ENCODE assay signal across 21 cellular contexts in the genomic region with DNA sequence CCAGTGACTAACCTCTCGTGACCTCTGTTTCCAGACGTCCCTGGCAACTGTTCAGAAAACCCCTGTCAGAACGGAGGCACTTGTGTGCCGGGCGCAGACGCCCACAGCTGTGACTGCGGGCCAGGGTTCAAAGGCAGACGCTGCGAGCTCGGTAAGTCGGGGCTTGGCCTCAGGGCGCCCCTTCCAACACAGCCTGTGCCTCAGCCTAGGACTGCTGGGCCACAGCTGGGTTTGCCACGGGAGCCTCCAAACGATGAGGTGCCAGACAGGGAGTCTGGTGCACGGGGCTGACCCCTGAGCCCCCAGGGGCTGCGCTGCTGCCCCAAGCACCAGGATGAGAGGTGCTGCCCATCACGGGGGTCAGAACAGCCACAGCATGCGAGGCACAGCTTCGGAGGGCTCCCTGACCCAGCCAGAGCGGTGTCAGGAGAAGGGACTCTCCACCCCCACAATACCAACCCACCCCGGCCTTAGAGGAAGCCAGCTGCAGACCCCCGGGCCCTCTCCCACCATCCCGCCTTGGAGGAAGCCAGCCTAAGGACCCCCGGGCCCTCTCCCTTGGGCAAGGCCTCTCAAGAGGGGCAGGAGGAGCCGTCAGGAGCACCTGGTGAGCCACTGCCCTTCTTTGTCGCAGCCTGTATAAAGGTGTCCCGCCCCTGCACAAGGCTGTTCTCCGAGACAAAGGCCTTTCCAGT. TPM values are rescaled to one million over a fixed set of nuclear protein-coding genes. Genes with fewer than 3 reads are reported as not detected.
DNase-seq lines count a peak whose midpoint lies in the region; ATAC-seq and TF ChIP-seq lines count a peak whose summit lies in the region.
"Had no signal": no experiment of that assay in that cellular context is flagged by ENCODE, and none has a peak within 500 bp of the region (broad histone marks: within the 10 kb centered on the region; RNA-seq: fewer than 3 reads in every experiment).

No MANE protein-coding gene starts in this region.

- TF ChIP-seq RAD21 in SK-N-SH (IDR thresholded peaks at IDR 0.05; ENCODE audit: low read length), result no peak

- H3K4me1 Mint-ChIP-seq in activated CD4-positive, alpha-beta memory T cell treated with anti-CD3 and anti-CD28 coated beads, Interleukin-2, amount 10 ng/mL, durations not matched to agents 7 days and 5 days, result no peaks in the 10 kb centered on the region
- peaks cover 2% of the 10 kb centered on the region for H3K4me1 Mint-ChIP-seq in activated CD4-positive, alpha-beta memory T cell treated with anti-CD3 and anti-CD28 coated beads for 36 hours (ENCODE audit: low read depth)

- peaks cover 0 to 13% of the 10 kb centered on the region in 2 experiments; a peak in 1 of 4 replicates for H3K4me1 ChIP-seq in SK-N-SH (ENCODE audit: control insufficient read depth in 1 of 2, insufficient read depth in 2 of 2, low read depth in 1 of 2, low read length in 1 of 2)
- H3K4me1 ChIP-seq in right cardiac atrium (ENCODE audit: control insufficient read depth, insufficient read depth, low read length), result no peaks in the 10 kb centered on the region
- no peaks in the 10 kb centered on the region for H3K4me1 ChIP-seq in psoas muscle
- H3K4me1 ChIP-seq in Karpas-422 (ENCODE audit: low read length), result no peaks in the 10 kb centered on the region

- no peak overlapping the region for H3K4me3 Mint-ChIP-seq in activated CD4-positive, alpha-beta memory T cell treated with anti-CD3 and anti-CD28 coated beads, Interleukin-2, amount 10 ng/mL, durations not matched to agents 7 days and 5 days
- H3K4me3 Mint-ChIP-seq in activated CD4-positive, alpha-beta memory T cell treated with anti-CD3 and anti-CD28 coated beads for 36 hours, result no peak overlapping the region
- H3K4me3 Mint-ChIP-seq: activated CD4-positive, alpha-beta T cell treated with anti-CD3 and anti-CD28 coated beads, Interleukin-2, amount 10 ng/mL, durations not matched to agents 7 days and 5 days; activated T-helper 1 cell treated with anti-CD3 and anti-CD28 coated beads, Interleukin-12 subunit alpha, Interleukin-12 subunit beta, Interleukin-2, Interleukin-4 antibody, amounts not matched to agents 30 ng/mL and 10 ng/mL and 1 ng/mL, durations not matched to agents 14 hours and 24 hours and 36 hours had no signal

- H3K27ac Mint-ChIP-seq in activated CD4-positive, alpha-beta memory T cell treated with anti-CD3 and anti-CD28 coated beads, Interleukin-2, amount 10 ng/mL, durations not matched to agents 7 days and 5 days, result no peak overlapping the region
- no peak overlapping the region for H3K27ac Mint-ChIP-seq in activated CD4-positive, alpha-beta memory T cell treated with anti-CD3 and anti-CD28 coated beads for 36 hours
- H3K27ac Mint-ChIP-seq: activated CD4-positive, alpha-beta T cell treated with anti-CD3 and anti-CD28 coated beads, Interleukin-2, amount 10 ng/mL, durations not matched to agents 7 days and 5 days had no signal

- H3K4me3 ChIP-seq in SK-N-SH (ENCODE audit: low read depth in 2 of 2, low read length in 1 of 2) (no peak overlapping the region), right cardiac atrium (ENCODE audit: low read length) (no peak overlapping the region), psoas muscle (no peak overlapping the region), Karpas-422 (ENCODE audit: low read length) (no peak overlapping the region)
- H3K4me3 ChIP-seq: cardiac muscle cell, tibial nerve had no signal

- peaks cover 8% of the 10 kb centered on the region for H3F3A ChIP-seq in SK-N-SH (replicated peaks; ENCODE audit: insufficient read depth)

- H4K20me1 ChIP-seq in SK-N-SH (ENCODE audit: insufficient read depth) (no peaks in the 10 kb centered on the region), Karpas-422 (ENCODE audit: insufficient read depth, low read depth, low read length) (no peaks in the 10 kb centered on the region)

- no peaks in the 10 kb centered on the region for H3K79me2 ChIP-seq in SK-N-SH (ENCODE audit: insufficient read depth)
- H3K79me2 ChIP-seq in Karpas-422 (ENCODE audit: low read length), result no peaks in the 10 kb centered on the region

- TF ChIP-seq CTCF in SK-N-SH (IDR thresholded peaks at IDR 0.05) (no peak), psoas muscle (IDR thresholded peaks at IDR 0.05) (no peak)

- TF ChIP-seq EP300 in SK-N-SH (IDR thresholded peaks at IDR 0.05; ENCODE audit: borderline replicate concordance in 1 of 2, low read depth in 1 of 2, low read length in 1 of 2), result no peak

- H3K9me3 ChIP-seq in SK-N-SH (no peaks in the 10 kb centered on the region), right cardiac atrium (ENCODE audit: control insufficient read depth, low read length) (no peaks in the 10 kb centered on the region), psoas muscle (no peaks in the 10 kb centered on the region), Karpas-422 (ENCODE audit: low read length) (no peaks in the 10 kb centered on the region)
- H3K9me3 ChIP-seq: tibial nerve had no signal

- H3K9me3 Mint-ChIP-seq in activated CD4-positive, alpha-beta memory T cell treated with anti-CD3 and anti-CD28 coated beads, Interleukin-2, amount 10 ng/mL, durations not matched to agents 7 days and 5 days, result no peaks in the 10 kb centered on the region
- peaks cover 4% of the 10 kb centered on the region for H3K9me3 Mint-ChIP-seq in activated CD4-positive, alpha-beta memory T cell treated with anti-CD3 and anti-CD28 coated beads for 36 hours
- H3K9me3 Mint-ChIP-seq: activated CD4-positive, alpha-beta T cell treated with anti-CD3 and anti-CD28 coated beads, Interleukin-2, amount 10 ng/mL, durations not matched to agents 7 days and 5 days; activated T-helper 1 cell treated with anti-CD3 and anti-CD28 coated beads, Interleukin-12 subunit alpha, Interleukin-12 subunit beta, Interleukin-2, Interleukin-4 antibody, amounts not matched to agents 30 ng/mL and 10 ng/mL and 1 ng/mL, durations not matched to agents 14 hours and 24 hours and 36 hours had no signal

- CTCF ChIA-PET in activated CD4-positive, alpha-beta memory T cell treated with anti-CD3 and anti-CD28 coated beads, Interleukin-2, amount 10 ng/mL, durations not matched to agents 7 days and 5 days (lab: Charles Lee), result no interaction called here
- CTCF ChIA-PET in activated CD4-positive, alpha-beta memory T cell treated with anti-CD3 and anti-CD28 coated beads for 36 hours (lab: Charles Lee), result interaction anchor here (1.3 kb wide), 1 partner anchor 69 kb away, joined by 3 read pairs; no protein-coding TSS in a partner anchor
- CTCF ChIA-PET in SK-N-SH (lab: Yijun Ruan, JAX), result interaction anchor here (0.7 to 1.3 kb wide), 3 partner anchors 15 to 167 kb away, joined by 3 to 4 read pairs (median 4); a partner anchor contains a TSS

- intact Hi-C loops in activated CD4-positive, alpha-beta memory T cell treated with anti-CD3 and anti-CD28 coated beads for 36 hours (cut with micrococcal nuclease), result no loop called here
- intact Hi-C loops in right cardiac atrium (cut with DNase I), result no loop called here
- intact Hi-C loops in psoas muscle (cut with DNase I), result loop anchor here in 1 of 2 donors (5.0 to 10.0 kb wide), 2 partner anchors 151 to 227 kb away; no protein-coding TSS in a partner anchor

- POLR2A ChIA-PET in activated CD4-positive, alpha-beta memory T cell treated with anti-CD3 and anti-CD28 coated beads, Interleukin-2, amount 10 ng/mL, durations not matched to agents 7 days and 5 days (lab: Charles Lee), result no interaction called here
- POLR2A ChIA-PET in activated CD4-positive, alpha-beta memory T cell treated with anti-CD3 and anti-CD28 coated beads for 36 hours (lab: Charles Lee), result no interaction called here
- POLR2A ChIA-PET in SK-N-SH (lab: Yijun Ruan, JAX), result no interaction called here

- no peak overlapping the region for H3K9ac ChIP-seq in SK-N-SH
- no peak overlapping the region for H3K9ac ChIP-seq in Karpas-422 (ENCODE audit: low read length)

- H3K27me3 ChIP-seq in SK-N-SH (ENCODE audit: insufficient read depth) (no peaks in the 10 kb centered on the region), right cardiac atrium (ENCODE audit: control insufficient read depth, insufficient read depth) (no peaks in the 10 kb centered on the region), psoas muscle (ENCODE audit: insufficient read depth in 3 of 3, low read length in 2 of 3) (no peaks in the 10 kb centered on the region), Karpas-422 (ENCODE audit: low read length) (no peaks in the 10 kb centered on the region)
- H3K27me3 ChIP-seq: cardiac muscle cell, tibial nerve had no signal

- ATAC-seq in right cardiac atrium (peak; percentile 25 to 49), psoas muscle (peak in 3 of 4 donors; percentile 8 to 28 (median 19))
- ATAC-seq: PC-3 had no signal

- H3K36me3 Mint-ChIP-seq in activated CD4-positive, alpha-beta memory T cell treated with anti-CD3 and anti-CD28 coated beads, Interleukin-2, amount 10 ng/mL, durations not matched to agents 7 days and 5 days (ENCODE audit: low read depth), result peaks cover 17% of the 10 kb centered on the region
- H3K36me3 Mint-ChIP-seq in activated CD4-positive, alpha-beta memory T cell treated with anti-CD3 and anti-CD28 coated beads for 36 hours, result peaks cover 20% of the 10 kb centered on the region

- H3K27ac ChIP-seq in SK-N-SH (ENCODE audit: low read depth in 2 of 2, low read length in 1 of 2), result peak overlapping the region in 1 of 2 experiments; percentile 28; a peak in 1 of 4 replicates
- H3K27ac ChIP-seq in right cardiac atrium (ENCODE audit: low read length), result no peak overlapping the region
- H3K27ac ChIP-seq in psoas muscle, result no peak overlapping the region
- no peak overlapping the region for H3K27ac ChIP-seq in Karpas-422 (ENCODE audit: low read length)
- H3K27ac ChIP-seq: C4-2B, cardiac muscle cell had no signal

- DNase-seq in activated CD4-positive, alpha-beta memory T cell treated with anti-CD3 and anti-CD28 coated beads, Interleukin-2, amount 10 ng/mL, durations not matched to agents 7 days and 5 days, result peak; percentile 15
- no peak for DNase-seq in activated CD4-positive, alpha-beta memory T cell treated with anti-CD3 and anti-CD28 coated beads for 36 hours
- peak; percentile 32 for DNase-seq in SK-N-SH
- peak in 1 of 3 donors; percentile 54 for DNase-seq in right cardiac atrium
- DNase-seq in psoas muscle, result peak in 1 of 2 donors; percentile 54
- no peak for DNase-seq in C1 segment of cervical spinal cord (lab: John Stamatoyannopoulos, UW)
- DNase-seq in stimulated activated CD4-positive, alpha-beta T cell treated with anti-CD3 and anti-CD28 coated beads, Interleukin-15, amount 100 ng/mL, for 24 hours, result no peak
- no peak for DNase-seq in Karpas-422
- DNase-seq: 8988T; activated CD4-positive, alpha-beta T cell treated with anti-CD3 and anti-CD28 coated beads, Interleukin-2, amount 10 ng/mL, durations not matched to agents 7 days and 5 days; effector CD8-positive, alpha-beta T cell; hippocampal formation; KG1; NCI-H1092; NCI-H69; PC-3; stimulated activated CD4-positive, alpha-beta T cell treated with anti-CD3 and anti-CD28 coated beads, Interleukin-4, amount 100 ng/mL, for 24 hours had no signal

- no peaks in the 10 kb centered on the region for H3K27me3 Mint-ChIP-seq in activated CD4-positive, alpha-beta memory T cell treated with anti-CD3 and anti-CD28 coated beads, Interleukin-2, amount 10 ng/mL, durations not matched to agents 7 days and 5 days
- no peaks in the 10 kb centered on the region for H3K27me3 Mint-ChIP-seq in activated CD4-positive, alpha-beta memory T cell treated with anti-CD3 and anti-CD28 coated beads for 36 hours
- H3K27me3 Mint-ChIP-seq: activated CD4-positive, alpha-beta T cell treated with anti-CD3 and anti-CD28 coated beads, Interleukin-2, amount 10 ng/mL, durations not matched to agents 7 days and 5 days had no signal

- WGBS in SK-N-SH (ENCODE audit: low lambda C conversion rate), result 76% methylated on average over 13 of the region's 28 CpGs
- WGBS in right cardiac atrium, result 66% methylated on average over 28 of the region's 28 CpGs
- 49 to 58% (median 56%) methylated on average over 28 of the region's 28 CpGs for WGBS in psoas muscle, 3 donors

- H2AFZ ChIP-seq in SK-N-SH (ENCODE audit: low read depth) (no peak overlapping the region), Karpas-422 (ENCODE audit: low read length) (no peak overlapping the region)

- no peak overlapping the region for H3K4me2 ChIP-seq in SK-N-SH
- H3K4me2 ChIP-seq in Karpas-422 (ENCODE audit: low read depth, low read length, poor library complexity, severe bottlenecking), result no peak overlapping the region

- H3K36me3 ChIP-seq in SK-N-SH (replicated peaks in 1 of 2; ENCODE audit: control insufficient read depth in 1 of 2, insufficient read depth in 2 of 2, low read length in 1 of 2) (peaks cover 11 to 12% of the 10 kb centered on the region in 2 experiments), psoas muscle (ENCODE audit: insufficient read depth in 1 of 2, low read depth in 1 of 2) (peaks cover 6 to 36% of the 10 kb centered on the region in 2 donors), Karpas-422 (ENCODE audit: insufficient read depth, low read length) (peaks cover 9% of the 10 kb centered on the region; the same call in 1 of the 2 replicates)

- H3K9me2 ChIP-seq in SK-N-SH, result no peaks in the 10 kb centered on the region
- H3K9me2 ChIP-seq in Karpas-422 (replicated peaks; ENCODE audit: insufficient read depth, low read length), result no peaks in the 10 kb centered on the region

RNA-seq across cellular contexts. Expression of a gene that starts 20.3 kb away (rescaled TPM):
- 10 to 100 TPM; 41.5 to 45.4 TPM for total RNA-seq in activated CD4-positive, alpha-beta memory T cell treated with anti-CD3 and anti-CD28 coated beads, Interleukin-2, amount 10 ng/mL, durations not matched to agents 7 days and 5 days
- total RNA-seq in activated CD4-positive, alpha-beta memory T cell treated with anti-CD3 and anti-CD28 coated beads for 36 hours, result 10 to 100 TPM; 43.9 to 46.0 TPM
- 31.0 and 43.3 TPM in 2 replicates for polyA plus RNA-seq in SK-N-SH (2012; rRNA removed)
- polyA plus RNA-seq in SK-N-SH (2012; cell fraction: cytosol; rRNA removed), result 26.0 and 28.3 TPM in 2 replicates
- 117 and 148 TPM in 2 replicates for polyA plus RNA-seq in SK-N-SH (2012; cell fraction: nucleus; rRNA removed)
- total RNA-seq in right cardiac atrium, result 10 to 100 TPM; 17.6 to 23.2 (median 20.4) TPM
- polyA plus RNA-seq in right cardiac atrium, result 21.5 TPM
- total RNA-seq in psoas muscle, result 10 to 100 TPM; 27.3 to 39.0 (median 32.6) TPM
- polyA plus RNA-seq in psoas muscle, result 10 to 100 TPM; 31.8 to 48.0 (median 32.8) TPM
- 45.1 and 49.5 TPM in 2 replicates for total RNA-seq in Karpas-422 (2014; rRNA removed; shearing (Covaris generic); ENCODE audit: low replicate concordance)

Comparison
In these comparisons a context has a peak if more than half of its experiments do, and no peak if none do; other contexts are left out.
1. DNase-seq: peak in activated CD4-positive, alpha-beta memory T cell treated with anti-CD3 and anti-CD28 coated beads, Interleukin-2, amount 10 ng/mL, durations not matched to agents 7 days and 5 days (single experiment) and SK-N-SH (single experiment); none in activated CD4-positive, alpha-beta memory T cell treated with anti-CD3 and anti-CD28 coated beads for 36 hours (single experiment), C1 segment of cervical spinal cord (0 of 14), stimulated activated CD4-positive, alpha-beta T cell treated with anti-CD3 and anti-CD28 coated beads, Interleukin-15, amount 100 ng/mL, for 24 hours (single experiment) and Karpas-422 (single experiment).